24 cellular contexts compared by ENCODE assay signal in the genomic region with DNA sequence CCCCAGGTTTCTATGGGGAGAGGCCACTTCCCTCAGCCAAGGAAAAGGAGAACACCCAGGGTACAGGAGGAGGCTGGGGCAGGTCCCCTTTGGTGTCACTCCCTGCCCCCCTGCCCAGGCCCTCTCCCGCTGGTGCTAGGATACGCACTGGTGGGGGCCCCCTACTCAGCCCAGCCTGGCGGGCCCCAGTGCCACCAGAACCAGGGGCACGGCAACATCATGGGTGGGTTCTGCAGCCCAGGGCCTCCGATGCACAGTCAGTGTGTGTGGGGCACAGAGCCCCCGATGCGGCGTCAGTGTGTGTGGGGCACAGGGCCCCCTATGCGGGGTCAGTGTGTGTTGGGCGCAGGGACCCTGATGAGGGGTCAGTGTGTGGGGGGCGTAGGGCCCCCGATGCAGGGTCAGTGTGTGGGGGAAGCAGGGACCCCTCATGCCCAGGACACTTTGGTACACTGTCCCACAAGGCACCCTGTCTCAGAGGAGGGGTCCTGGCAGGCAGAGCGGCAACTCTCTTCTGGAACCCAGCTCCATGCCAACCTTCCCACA. TPM values are rescaled to one million over a fixed set of nuclear protein-coding genes. Genes with fewer than 3 reads are reported as not detected.
"Had no signal": no experiment of that assay in that cellular context is flagged by ENCODE, and none has a peak within 500 bp of the region (broad histone marks: within the 10 kb centered on the region; RNA-seq: fewer than 3 reads in every experiment).

No MANE protein-coding gene starts in this region.

- H3K27ac ChIP-seq: KMS-11, Peyer's patch, SJSA1, VCaP had no signal

- H3K36me3 Mint-ChIP-seq: activated CD4-positive, alpha-beta memory T cell treated with anti-CD3 and anti-CD28 coated beads for 36 hours; activated naive CD4-positive, alpha-beta T cell treated with anti-CD3 and anti-CD28 coated beads, Interleukin-2, amount 50 U/mL, for 24 hours; brain had no signal

- H3K36me3 ChIP-seq: Peyer's patch, SJSA1 had no signal

- H3K27me3 ChIP-seq: Peyer's patch, SJSA1 had no signal

- DNase-seq: activated B cell treated with CpG ODN at 0.5 μM for 24 hours; MV-4-11; NCI-H146; NCI-H187; NCI-H2029 treated with DMSO at 0.1 percent for 48 hours; NCI-H2107; NCI-H2171; NCI-H510A; NCI-H748 treated with DMSO at 0.1 percent for 48 hours; NK-92 treated with Interleukin-12 subunit alpha and Interleukin-12 subunit beta, amount 100 ng/mL, for 24 hours; PC-3; Peyer's patch; SHP77 treated with DMSO at 0.1 percent for 48 hours; SW 1271 had no signal

- H3K4me1 ChIP-seq: Peyer's patch, SJSA1 had no signal

- H3K4me2 ChIP-seq: KMS-11 had no signal

- H3K27me3 Mint-ChIP-seq: activated B cell treated with CpG ODN at 0.5 μM for 24 hours had no signal

- H3K9ac ChIP-seq: KMS-11 had no signal

- H3K4me3 Mint-ChIP-seq: activated B cell treated with CpG ODN at 0.5 μM for 24 hours; activated CD4-positive, alpha-beta memory T cell treated with anti-CD3 and anti-CD28 coated beads for 36 hours; activated naive CD4-positive, alpha-beta T cell treated with anti-CD3 and anti-CD28 coated beads, Interleukin-2, amount 50 U/mL, for 24 hours; activated T-cell treated with anti-CD3 and anti-CD28 coated beads, Interleukin-2, amount 50 U/mL, for 4 hours; activated T-helper 1 cell treated with anti-CD3 and anti-CD28 coated beads, Interleukin-12 subunit alpha, Interleukin-12 subunit beta, Interleukin-2, Interleukin-4 antibody, amounts not matched to agents 30 ng/mL and 10 ng/mL and 1 ng/mL, durations not matched to agents 14 hours and 24 hours and 36 hours; brain had no signal

- ATAC-seq: PC-3 had no signal

- H3K4me1 Mint-ChIP-seq: activated B cell treated with CpG ODN at 0.5 μM for 24 hours; activated naive CD4-positive, alpha-beta T cell treated with anti-CD3 and anti-CD28 coated beads, Interleukin-2, amount 50 U/mL, for 24 hours; brain had no signal

- H3K27ac Mint-ChIP-seq: activated B cell treated with CpG ODN at 0.5 μM for 24 hours; activated CD4-positive, alpha-beta memory T cell treated with anti-CD3 and anti-CD28 coated beads for 36 hours; activated naive CD4-positive, alpha-beta T cell treated with anti-CD3 and anti-CD28 coated beads, Interleukin-2, amount 50 U/mL, for 24 hours; activated T-helper 1 cell treated with anti-CD3 and anti-CD28 coated beads, Interleukin-12 subunit alpha, Interleukin-12 subunit beta, Interleukin-2, Interleukin-4 antibody, amounts not matched to agents 30 ng/mL and 10 ng/mL and 1 ng/mL, durations not matched to agents 14 hours and 24 hours and 36 hours; brain had no signal

- H3K4me3 ChIP-seq: Peyer's patch, SJSA1 had no signal

RNA-seq across cellular contexts. Expression of a gene that starts 23.1 kb away (rescaled TPM):
- total RNA-seq: activated B cell treated with CpG ODN at 0.5 μM for 24 hours; activated CD4-positive, alpha-beta memory T cell treated with anti-CD3 and anti-CD28 coated beads for 36 hours; activated T-cell treated with anti-CD3 and anti-CD28 coated beads, Interleukin-2, amount 50 U/mL, for 4 hours; activated T-helper 1 cell treated with anti-CD3 and anti-CD28 coated beads, Interleukin-12 subunit alpha, Interleukin-12 subunit beta, Interleukin-2, Interleukin-4 antibody, amounts not matched to agents 30 ng/mL and 10 ng/mL and 1 ng/mL, durations not matched to agents 14 hours and 24 hours and 36 hours; bronchial epithelial cell; LHCN-M2; PC-3; Peyer's patch; SJSA1 had no signal

RNA-seq across cellular contexts. Expression of a gene that starts 44.4 kb away (rescaled TPM):
- total RNA-seq: activated B cell treated with CpG ODN at 0.5 μM for 24 hours; activated CD4-positive, alpha-beta memory T cell treated with anti-CD3 and anti-CD28 coated beads for 36 hours; activated T-cell treated with anti-CD3 and anti-CD28 coated beads, Interleukin-2, amount 50 U/mL, for 4 hours; activated T-helper 1 cell treated with anti-CD3 and anti-CD28 coated beads, Interleukin-12 subunit alpha, Interleukin-12 subunit beta, Interleukin-2, Interleukin-4 antibody, amounts not matched to agents 30 ng/mL and 10 ng/mL and 1 ng/mL, durations not matched to agents 14 hours and 24 hours and 36 hours; bronchial epithelial cell; LHCN-M2; PC-3; Peyer's patch; SJSA1 had no signal
